ENCODE assay signal across 8 cellular contexts in the genomic region with DNA sequence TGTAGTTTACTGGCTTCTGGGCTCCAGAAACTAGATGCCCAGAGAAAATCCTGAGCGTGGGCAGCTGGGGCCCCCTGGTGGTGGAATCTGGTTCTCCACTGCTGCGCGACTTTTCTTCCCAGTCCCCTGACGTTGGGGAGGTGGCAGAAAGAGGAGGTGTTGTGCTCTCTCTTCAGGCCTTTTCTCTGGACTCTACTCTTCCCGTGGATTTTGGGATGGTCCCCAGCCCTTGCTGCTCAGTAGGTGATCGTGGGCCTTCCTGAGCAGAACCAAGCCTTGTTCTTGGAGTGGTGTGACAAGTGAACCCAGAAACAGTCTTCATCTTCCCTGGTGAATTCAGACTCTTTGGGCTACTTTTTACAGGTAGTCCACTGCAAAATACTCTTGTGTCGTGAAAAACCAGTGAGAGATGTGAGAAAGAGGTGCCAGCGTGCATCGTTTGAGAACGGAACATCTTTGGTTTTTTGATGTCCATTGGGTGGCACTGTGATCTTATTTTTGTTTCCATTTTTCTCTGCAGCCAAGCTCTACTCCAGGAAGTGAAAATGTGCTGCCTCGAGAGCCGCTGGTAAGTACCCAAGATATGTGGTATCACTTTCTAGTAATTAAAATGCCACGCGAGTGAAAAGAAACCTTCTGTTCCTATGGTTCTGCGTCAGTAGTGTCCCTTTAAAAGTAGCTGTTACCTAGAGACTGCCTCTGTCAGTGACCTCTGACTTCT. TPM values are rescaled to one million over a fixed set of nuclear protein-coding genes. Genes with fewer than 3 reads are reported as not detected.
DNase-seq lines count a peak whose midpoint lies in the region; ATAC-seq and TF ChIP-seq lines count a peak whose summit lies in the region.

No MANE protein-coding gene starts in this region.

- TF ChIP-seq CTCF in foreskin fibroblast (IDR thresholded peaks at IDR 0.05; ENCODE audit: low read depth, low read length) (peak; percentile 87), neutrophil (IDR thresholded peaks at IDR 0.05) (peak; percentile 87)

- H3K4me1 Mint-ChIP-seq in activated T-helper 17 cell treated with anti-CD3 and anti-CD28 coated beads, Interleukin-2, amount 50 U/mL, for 72 hours: peaks cover 19% of the 10 kb centered on the region

- H3K27me3 ChIP-seq in neutrophil (no peaks in the 10 kb centered on the region), subcutaneous abdominal adipose tissue (ENCODE audit: control insufficient read depth in 5 of 5, insufficient read depth in 4 of 5, low read length in 5 of 5) (no peaks in the 10 kb centered on the region)

- no peaks in the 10 kb centered on the region for H3K9me3 ChIP-seq in KOPT-K1 (ENCODE audit: insufficient read depth, low read length, poor library complexity, severe bottlenecking)
- no peaks in the 10 kb centered on the region for H3K9me3 ChIP-seq in neutrophil
- no peaks in the 10 kb centered on the region for H3K9me3 ChIP-seq in subcutaneous abdominal adipose tissue (ENCODE audit: control insufficient read depth in 5 of 5, low read length in 5 of 5)

- DNase-seq in DMS79 treated with DMSO at 0.1 percent for 48 hours (lab: John Stamatoyannopoulos, UW) (peak; percentile 95), RPMI8226 (peak; percentile 86), foreskin fibroblast (peak; percentile 44 to 81)

- H3K27ac Mint-ChIP-seq in activated T-helper 17 cell treated with anti-CD3 and anti-CD28 coated beads, Interleukin-2, amount 50 U/mL, for 72 hours: peak overlapping the region; percentile 61

- peak overlapping the region; percentile 21 to 60 for H3K4me3 ChIP-seq in foreskin fibroblast (ENCODE audit: low read depth in 1 of 2, low read length in 2 of 2)
- peak overlapping the region in 1 of 2 experiments; percentile 9 for H3K4me3 ChIP-seq in neutrophil (ENCODE audit: low read depth in 1 of 2, low read length in 1 of 2)
- H3K4me3 ChIP-seq in subcutaneous abdominal adipose tissue (ENCODE audit: low read depth in 1 of 5, low read length in 5 of 5): peak overlapping the region; percentile 19 to 53 (median 40)

- no peaks in the 10 kb centered on the region for H3K9me3 Mint-ChIP-seq in activated T-helper 17 cell treated with anti-CD3 and anti-CD28 coated beads, Interleukin-2, amount 50 U/mL, for 72 hours

- ATAC-seq in GM21717 (IDR thresholded peaks at IDR 0.05; ENCODE audit: unreplicated experiment): peak; percentile 73
- peak; percentile 96 for ATAC-seq in activated T-helper 17 cell treated with anti-CD3 and anti-CD28 coated beads, Interleukin-2, amount 50 U/mL, for 72 hours (replicated peaks)

- peak overlapping the region; percentile 56 for H3K27ac ChIP-seq in KOPT-K1 (ENCODE audit: low read depth, low read length, poor library complexity, severe bottlenecking)
- peak overlapping the region; percentile 27 for H3K27ac ChIP-seq in neutrophil
- H3K27ac ChIP-seq in subcutaneous abdominal adipose tissue (ENCODE audit: low read depth, low read length): no peak overlapping the region

- H3K36me3 ChIP-seq in KOPT-K1 (ENCODE audit: insufficient read depth, low read length): no peaks in the 10 kb centered on the region
- H3K36me3 ChIP-seq in neutrophil: no peaks in the 10 kb centered on the region
- peaks cover 0 to 22% (median 13%) of the 10 kb centered on the region in 5 donors for H3K36me3 ChIP-seq in subcutaneous abdominal adipose tissue (ENCODE audit: control insufficient read depth in 5 of 5, insufficient read depth in 5 of 5, low read length in 5 of 5)

- H3K4me1 ChIP-seq in neutrophil (ENCODE audit: control insufficient read depth in 1 of 2, insufficient read depth in 1 of 2, low read depth in 1 of 2, low read length in 1 of 2): peaks cover 4 to 12% of the 10 kb centered on the region in 2 experiments
- peaks cover 3 to 23% (median 19%) of the 10 kb centered on the region in 5 donors for H3K4me1 ChIP-seq in subcutaneous abdominal adipose tissue (ENCODE audit: control insufficient read depth in 5 of 5, insufficient read depth in 5 of 5, low read length in 5 of 5)

- peak overlapping the region; percentile 74 for H3K4me3 Mint-ChIP-seq in activated T-helper 17 cell treated with anti-CD3 and anti-CD28 coated beads, Interleukin-2, amount 50 U/mL, for 72 hours

- peak overlapping the region in 2 of 5 donors; percentile 42 to 46 for H3K9ac ChIP-seq in subcutaneous abdominal adipose tissue (ENCODE audit: low read length in 5 of 5)

- H3K36me3 Mint-ChIP-seq in activated T-helper 17 cell treated with anti-CD3 and anti-CD28 coated beads, Interleukin-2, amount 50 U/mL, for 72 hours (ENCODE audit: low read depth): peaks cover 25% of the 10 kb centered on the region

- H3K27me3 Mint-ChIP-seq in activated T-helper 17 cell treated with anti-CD3 and anti-CD28 coated beads, Interleukin-2, amount 50 U/mL, for 72 hours: no peaks in the 10 kb centered on the region

RNA-seq across cellular contexts. Expression of a gene that starts 20.2 kb away (rescaled TPM):
- total RNA-seq in activated T-helper 17 cell treated with anti-CD3 and anti-CD28 coated beads, Interleukin-2, amount 50 U/mL, for 72 hours: 10 to 100 TPM; 18.4 to 21.7 TPM

RNA-seq across cellular contexts. Expression of a gene that starts 22.6 kb away (rescaled TPM):
- 10 to 100 TPM; 27.4 to 54.5 TPM for total RNA-seq in activated T-helper 17 cell treated with anti-CD3 and anti-CD28 coated beads, Interleukin-2, amount 50 U/mL, for 72 hours

RNA-seq across cellular contexts. Expression of a gene that starts 45.1 kb away (rescaled TPM):
- total RNA-seq in activated T-helper 17 cell treated with anti-CD3 and anti-CD28 coated beads, Interleukin-2, amount 50 U/mL, for 72 hours: under 1 TPM in 1 of 2 donors, not detected in 1; 0.24 TPM
